In genomic region chr6:77454386-77454785, GRCh38 we compare ENCODE assay signal across 15 cellular contexts. TPM values are rescaled to one million over a fixed set of nuclear protein-coding genes. Genes with fewer than 3 reads are reported as not detected.
DNase-seq lines count a peak whose midpoint lies in the region; TF ChIP-seq lines count a peak whose summit lies in the region.
"Had no signal": no experiment of that assay in that cellular context is flagged by ENCODE, and none has a peak within 500 bp of the region (broad histone marks: within the 10 kb centered on the region; RNA-seq: fewer than 3 reads in every experiment).

No MANE protein-coding gene starts in this region.

- H3K4me3 ChIP-seq in GM23248: no peak overlapping the region
- no peak overlapping the region for H3K4me3 ChIP-seq in epithelial cell of esophagus (ENCODE audit: low read length)
- H3K4me3 ChIP-seq in osteoblast (ENCODE audit: insufficient read depth, low read length): no peak overlapping the region
- no peak overlapping the region for H3K4me3 ChIP-seq in Peyer's patch

- no peak overlapping the region for H3K9ac ChIP-seq in GM23248
- H3K9ac ChIP-seq: KMS-11 had no signal

- H3K4me1 ChIP-seq in GM23248 (ENCODE audit: insufficient read depth) (peaks cover 35% of the 10 kb centered on the region), osteoblast (ENCODE audit: insufficient read depth, low read length) (peaks cover 20% of the 10 kb centered on the region), Peyer's patch (no peaks in the 10 kb centered on the region)

- H4K20me1 ChIP-seq in GM23248 (ENCODE audit: insufficient read depth): no peaks in the 10 kb centered on the region
- H4K20me1 ChIP-seq in osteoblast (ENCODE audit: insufficient read depth, low read length): no peaks in the 10 kb centered on the region

- no peaks in the 10 kb centered on the region for H3K27me3 Mint-ChIP-seq in activated naive CD4-positive, alpha-beta T cell treated with anti-CD3 and anti-CD28 coated beads, Interleukin-2, amount 10 ng/mL, durations not matched to agents 7 days and 5 days

- no peaks in the 10 kb centered on the region for H3K9me3 Mint-ChIP-seq in activated naive CD4-positive, alpha-beta T cell treated with anti-CD3 and anti-CD28 coated beads, Interleukin-2, amount 10 ng/mL, durations not matched to agents 7 days and 5 days

- no peak overlapping the region for H3K4me3 Mint-ChIP-seq in activated naive CD4-positive, alpha-beta T cell treated with anti-CD3 and anti-CD28 coated beads, Interleukin-2, amount 10 ng/mL, durations not matched to agents 7 days and 5 days

- H3K79me2 ChIP-seq in GM23248 (ENCODE audit: insufficient read depth) (no peaks in the 10 kb centered on the region), osteoblast (ENCODE audit: insufficient read depth, low read length) (no peaks in the 10 kb centered on the region)

- no peak for DNase-seq in GM23248
- DNase-seq in RPMI7951 (ENCODE audit: low read depth): peak; percentile 44
- peak; percentile 86 for DNase-seq in epithelial cell of esophagus (ENCODE audit: low read depth)
- DNase-seq in osteoblast (ENCODE audit: insufficient read length, low spot score, missing footprints): no peak
- DNase-seq in activated naive CD4-positive, alpha-beta T cell treated with anti-CD3 and anti-CD28 coated beads, Interleukin-2, amount 10 ng/mL, durations not matched to agents 7 days and 5 days: no peak
- no peak for DNase-seq in Peyer's patch
- DNase-seq in hypothalamus (lab: John Stamatoyannopoulos, UW): no peak
- DNase-seq in DMS79 (lab: John Stamatoyannopoulos, UW): no peak
- DNase-seq: Caco-2, MM.1S, NCI-H1105, NCI-H187, NCI-H446 had no signal

- no peaks in the 10 kb centered on the region for H3K9me3 ChIP-seq in GM23248 (ENCODE audit: low read depth)
- H3K9me3 ChIP-seq in osteoblast (ENCODE audit: low read depth, low read length): no peaks in the 10 kb centered on the region
- H3K9me3 ChIP-seq in Peyer's patch: no peaks in the 10 kb centered on the region
- H3K9me3 ChIP-seq: Caco-2 had no signal

- H3F3A ChIP-seq in GM23248 (ENCODE audit: insufficient read depth): peaks cover 16% of the 10 kb centered on the region

- H3K27me3 ChIP-seq in GM23248 (replicated peaks; ENCODE audit: insufficient read depth) (no peaks in the 10 kb centered on the region), osteoblast (ENCODE audit: insufficient read depth, low read length) (no peaks in the 10 kb centered on the region), Peyer's patch (no peaks in the 10 kb centered on the region)

- no peaks in the 10 kb centered on the region for H3K4me1 Mint-ChIP-seq in activated naive CD4-positive, alpha-beta T cell treated with anti-CD3 and anti-CD28 coated beads, Interleukin-2, amount 10 ng/mL, durations not matched to agents 7 days and 5 days

- H3K36me3 ChIP-seq in GM23248 (ENCODE audit: low read depth) (no peaks in the 10 kb centered on the region), osteoblast (ENCODE audit: insufficient read depth, low read length) (no peaks in the 10 kb centered on the region), Peyer's patch (no peaks in the 10 kb centered on the region)

- 55 to 61% methylated on average over 2 of the region's 2 CpGs for WGBS in GM23248 (ENCODE audit: low coverage in 1 of 2, low lambda C conversion rate in 2 of 2, missing lambda C conversion rate in 2 of 2), 2 experiments

- CTCF ChIA-PET in activated naive CD4-positive, alpha-beta T cell treated with anti-CD3 and anti-CD28 coated beads, Interleukin-2, amount 10 ng/mL, durations not matched to agents 7 days and 5 days (lab: Charles Lee): no interaction called here

- H2AFZ ChIP-seq in GM23248 (peak overlapping the region; percentile 39), osteoblast (ENCODE audit: low read length) (peak overlapping the region; percentile 44)

- no peak overlapping the region for H3K27ac ChIP-seq in GM23248
- H3K27ac ChIP-seq in osteoblast (ENCODE audit: low read depth, low read length): no peak overlapping the region
- no peak overlapping the region for H3K27ac ChIP-seq in Peyer's patch
- H3K27ac ChIP-seq: HL-60, KMS-11 had no signal

- H3K9me2 ChIP-seq in GM23248 (ENCODE audit: insufficient read depth): no peaks in the 10 kb centered on the region

- no peak for TF ChIP-seq CTCF in epithelial cell of esophagus (IDR thresholded peaks at IDR 0.05; ENCODE audit: insufficient read depth, low read depth, low read length, missing control alignments)
- no peak for TF ChIP-seq CTCF in osteoblast (IDR thresholded peaks at IDR 0.05; ENCODE audit: extremely low read depth, low read depth, low read length)
- TF ChIP-seq CTCF in Peyer's patch (IDR thresholded peaks at IDR 0.05): no peak

- H3K36me3 Mint-ChIP-seq in activated naive CD4-positive, alpha-beta T cell treated with anti-CD3 and anti-CD28 coated beads, Interleukin-2, amount 10 ng/mL, durations not matched to agents 7 days and 5 days: no peaks in the 10 kb centered on the region

- in situ Hi-C loops in GM23248 (cut with MboI): loop anchor here (10.0 to 25.0 kb wide), 2 partner anchors 760 to 1517 kb away; no protein-coding TSS in a partner anchor

- no peak overlapping the region for H3K27ac Mint-ChIP-seq in activated naive CD4-positive, alpha-beta T cell treated with anti-CD3 and anti-CD28 coated beads, Interleukin-2, amount 10 ng/mL, durations not matched to agents 7 days and 5 days

- H3K4me2 ChIP-seq in GM23248 (ENCODE audit: unreplicated experiment) (no peak overlapping the region), osteoblast (ENCODE audit: insufficient read depth, low read length) (no peak overlapping the region)
- H3K4me2 ChIP-seq: KMS-11 had no signal

- no peak for TF ChIP-seq POLR2A in Peyer's patch (IDR thresholded peaks at IDR 0.05)

RNA-seq across cellular contexts. Expression of gene HTR1B, which starts 8.9 kb away (rescaled TPM):
- total RNA-seq in GM23248 (2014; rRNA removed; shearing (Covaris generic)): not detected in 2 replicates
- not detected in 2 replicates for polyA plus RNA-seq in GM23248 (2016; fragmentation: Nextera tagmentation; extraction: Ambion mirVana)
- 0.68 and 0.72 TPM in 2 replicates for total RNA-seq in RPMI7951 (2014; rRNA removed; shearing (Covaris generic))
- total RNA-seq in osteoblast (not detected in 2 replicates), Peyer's patch (under 1 TPM in 1 of 4 donors, not detected in 3; 0.54 TPM)
- total RNA-seq: Caco-2 had no signal

Comparison
In these comparisons a context has a peak if more than half of its experiments do, and no peak if none do; other contexts are left out.
1. DNase-seq: peak in RPMI7951 (single experiment) and epithelial cell of esophagus (single experiment); none in GM23248 (single experiment), osteoblast (single experiment), activated naive CD4-positive, alpha-beta T cell treated with anti-CD3 and anti-CD28 coated beads, Interleukin-2, amount 10 ng/mL, durations not matched to agents 7 days and 5 days (single experiment), Peyer's patch (0 of 3), hypothalamus (0 of 51) and DMS79 (single experiment).